10 cellular contexts compared by ENCODE assay signal in genomic region chr3:98612587-98612986, GRCh38. TPM values are rescaled to one million over a fixed set of nuclear protein-coding genes. Genes with fewer than 3 reads are reported as not detected.
DNase-seq lines count a peak whose midpoint lies in the region; ATAC-seq, FAIRE-seq and TF ChIP-seq lines count a peak whose summit lies in the region.
"Had no signal": no experiment of that assay in that cellular context is flagged by ENCODE, and none has a peak within 500 bp of the region (broad histone marks: within the 10 kb centered on the region; RNA-seq: fewer than 3 reads in every experiment).

No MANE protein-coding gene starts in this region.

- H3K4me2 ChIP-seq in BLaER1 treated with 17β-estradiol and CSF1 and Interleukin-3, amounts not matched to agents 10 nM and 100 nM: peak overlapping the region; percentile 11 to 88 (median 46)

- peak; percentile 29 for TF ChIP-seq CTCF in chondrocyte (IDR thresholded peaks at IDR 0.05)

- H3K27me3 Mint-ChIP-seq in chondrocyte (ENCODE audit: low read depth): peaks cover 7% of the 10 kb centered on the region

- H3K36me3 Mint-ChIP-seq in chondrocyte (ENCODE audit: low read depth): peaks cover 2% of the 10 kb centered on the region

- H3K9me3 ChIP-seq in BLaER1 treated with 17β-estradiol and CSF1 and Interleukin-3, amounts not matched to agents 10 nM and 100 nM (replicated peaks in 1 of 11): peaks cover 0 to 17% (median 9%) of the 10 kb centered on the region in 11 experiments; a peak in 10 of 22 replicates

- H3K9ac ChIP-seq in BLaER1 treated with 17β-estradiol and CSF1 and Interleukin-3, amounts not matched to agents 10 nM and 100 nM: peak overlapping the region in 5 of 11 experiments; percentile 11 to 70 (median 65); a peak in 7 of 22 replicates

- H3K27ac ChIP-seq in BLaER1 treated with 17β-estradiol and CSF1 and Interleukin-3, amounts not matched to agents 10 nM and 100 nM: peak overlapping the region in 8 of 11 experiments; percentile 13 to 87 (median 65); a peak in 12 of 22 replicates

- H3K36me3 ChIP-seq in BLaER1 treated with 17β-estradiol and CSF1 and Interleukin-3, amounts not matched to agents 10 nM and 100 nM: no peaks in the 10 kb centered on the region

- H3K4me3 Mint-ChIP-seq in chondrocyte (ENCODE audit: unreplicated experiment): no peak overlapping the region
- H3K4me3 Mint-ChIP-seq: T-cell had no signal

- no peaks in the 10 kb centered on the region for H3K4me1 Mint-ChIP-seq in chondrocyte (ENCODE audit: low read depth)
- H3K4me1 Mint-ChIP-seq: T-cell had no signal

- no peak overlapping the region for H3K27ac Mint-ChIP-seq in chondrocyte (ENCODE audit: unreplicated experiment)
- H3K27ac Mint-ChIP-seq: T-cell had no signal

- no peaks in the 10 kb centered on the region for H4K20me1 ChIP-seq in BLaER1 treated with 17β-estradiol and CSF1 and Interleukin-3, amounts not matched to agents 10 nM and 100 nM

- peak; percentile 57 for ATAC-seq in HG03342 (IDR thresholded peaks at IDR 0.05; ENCODE audit: unreplicated experiment)
- ATAC-seq: T-cell had no signal

- peaks cover 11% of the 10 kb centered on the region for H3K9me3 Mint-ChIP-seq in chondrocyte (ENCODE audit: low read depth)

- H3K27me3 ChIP-seq in BLaER1 treated with 17β-estradiol and CSF1 and Interleukin-3, amounts not matched to agents 10 nM and 100 nM: no peaks in the 10 kb centered on the region

- peak overlapping the region in 1 of 10 experiments; percentile 16; a peak in 1 of 20 replicates for H3K4me3 ChIP-seq in BLaER1 treated with 17β-estradiol and CSF1 and Interleukin-3, amounts not matched to agents 10 nM and 100 nM
- H3K4me3 ChIP-seq: skin epidermis had no signal

- peaks cover 12 to 22% (median 14%) of the 10 kb centered on the region in 10 experiments; a peak in 19 of 20 replicates for H3K4me1 ChIP-seq in BLaER1 treated with 17β-estradiol and CSF1 and Interleukin-3, amounts not matched to agents 10 nM and 100 nM

- FAIRE-seq in GM19239 (lab: Jason Lieb, UNC): peak; percentile 14

- no peak for DNase-seq in GM19239 (ENCODE audit: insufficient read length, low spot score)
- DNase-seq in chondrocyte (ENCODE audit: low spot score): no peak
- no peak for DNase-seq in cortex of kidney (lab: John Stamatoyannopoulos, UW)
- no peak for DNase-seq in iPS-NIHi11 (ENCODE audit: low spot score)
- DNase-seq in NCI-H2029 treated with DMSO at 0.1 percent for 48 hours (lab: John Stamatoyannopoulos, UW): no peak
- no peak for DNase-seq in epidermal melanocyte (ENCODE audit: insufficient read length, low spot score)
- DNase-seq: T-cell had no signal

RNA-seq across cellular contexts. Expression of gene CPOX, which starts 19.2 kb away (rescaled TPM):
- total RNA-seq in chondrocyte: 11.8 to 19.2 TPM (median 16.2 TPM) in 3 replicates
